ENCODE assay signal across 8 cellular contexts in genomic region chr16:66427036-66427446, GRCh38. TPM values are rescaled to one million over a fixed set of nuclear protein-coding genes. Genes with fewer than 3 reads are reported as not detected.
A peak's percentile ranks its signal among the peaks of the same experiment; 100 is the strongest.
DNase-seq lines count a peak whose midpoint lies in the region; ATAC-seq and TF ChIP-seq lines count a peak whose summit lies in the region.

Gene BEAN1 (plus strand): TSS chr16:66427295. CDS start chr16:66437677, 10,382 bp downstream.

- peak within 1 kb of the TSS; percentile 34 for H3K4me3 Mint-ChIP-seq in activated CD4-positive, alpha-beta T cell treated with anti-CD3 and anti-CD28 coated beads for 36 hours
- H3K4me3 Mint-ChIP-seq in activated CD4-positive, alpha-beta T cell treated with anti-CD3 and anti-CD28 coated beads, Interleukin-2, amount 10 ng/mL, durations not matched to agents 7 days and 5 days = no peak within 1 kb of the TSS

- POLR2A ChIA-PET in activated CD4-positive, alpha-beta T cell treated with anti-CD3 and anti-CD28 coated beads for 36 hours (lab: Charles Lee) = no interaction called here
- POLR2A ChIA-PET in activated CD4-positive, alpha-beta T cell treated with anti-CD3 and anti-CD28 coated beads, Interleukin-2, amount 10 ng/mL, durations not matched to agents 7 days and 5 days (lab: Charles Lee) = no interaction called here

- H3K4me1 ChIP-seq in adipocyte (ENCODE audit: control insufficient read depth, insufficient read depth, low read length) (peaks cover 9% of the 10 kb centered on the region), iPS-20b (ENCODE audit: insufficient read depth, low read length) (peaks cover 4% of the 10 kb centered on the region; the same call in 1 of the 2 replicates), stomach (peaks cover 18 to 29% (median 23%) of the 10 kb centered on the region in 4 donors)

- CTCF ChIA-PET in activated CD4-positive, alpha-beta T cell treated with anti-CD3 and anti-CD28 coated beads for 36 hours (lab: Charles Lee) = no interaction called here
- CTCF ChIA-PET in activated CD4-positive, alpha-beta T cell treated with anti-CD3 and anti-CD28 coated beads, Interleukin-2, amount 10 ng/mL, durations not matched to agents 7 days and 5 days (lab: Charles Lee) = interaction anchor here (1.1 kb wide), 1 partner anchor 10 kb away, joined by 3 read pairs; no protein-coding TSS in a partner anchor

- WGBS in stomach, 5 donors = 0 to 1% (median 0%) methylated on average over 6 to 66 of the region's 66 CpGs; no CpG with 5 or more reads in 1 of the 5 donors

- TF ChIP-seq CTCF in stomach (IDR thresholded peaks at IDR 0.05) = no peak

- no peak for TF ChIP-seq EP300 in stomach (IDR thresholded peaks at IDR 0.05)

- H3K27me3 Mint-ChIP-seq in activated CD4-positive, alpha-beta T cell treated with anti-CD3 and anti-CD28 coated beads for 36 hours = peaks cover 43% of the 10 kb centered on the region
- H3K27me3 Mint-ChIP-seq in activated CD4-positive, alpha-beta T cell treated with anti-CD3 and anti-CD28 coated beads, Interleukin-2, amount 10 ng/mL, durations not matched to agents 7 days and 5 days = peaks cover 76% of the 10 kb centered on the region

- peak within 1 kb of the TSS; percentile 40 for H3K9ac ChIP-seq in adipocyte (ENCODE audit: low read length)
- H3K9ac ChIP-seq in iPS-20b (ENCODE audit: low read depth, low read length) = no peak within 1 kb of the TSS

- no peaks in the 10 kb centered on the region for H3K9me3 Mint-ChIP-seq in activated CD4-positive, alpha-beta T cell treated with anti-CD3 and anti-CD28 coated beads for 36 hours (ENCODE audit: low read depth)
- no peaks in the 10 kb centered on the region for H3K9me3 Mint-ChIP-seq in activated CD4-positive, alpha-beta T cell treated with anti-CD3 and anti-CD28 coated beads, Interleukin-2, amount 10 ng/mL, durations not matched to agents 7 days and 5 days

- TF ChIP-seq POLR2A in stomach (IDR thresholded peaks at IDR 0.05) = no peak

- intact Hi-C loops in activated CD4-positive, alpha-beta T cell treated with anti-CD3 and anti-CD28 coated beads for 36 hours (cut with DNase I, micrococcal nuclease) = no loop called here
- intact Hi-C loops in stomach (cut with DNase I; ENCODE audit: low total_unique reads) = no loop called here

- DNase-seq in activated CD4-positive, alpha-beta T cell treated with anti-CD3 and anti-CD28 coated beads for 36 hours = no peak
- DNase-seq in activated CD4-positive, alpha-beta T cell treated with anti-CD3 and anti-CD28 coated beads, Interleukin-2, amount 10 ng/mL, durations not matched to agents 7 days and 5 days = no peak
- DNase-seq in adipocyte (ENCODE audit: low read depth) (peak; percentile 71), stomach (no peak), GM19240 (ENCODE audit: insufficient read length, low spot score) (no peak)

- H3K4me1 Mint-ChIP-seq in activated CD4-positive, alpha-beta T cell treated with anti-CD3 and anti-CD28 coated beads for 36 hours = no peaks in the 10 kb centered on the region
- no peaks in the 10 kb centered on the region for H3K4me1 Mint-ChIP-seq in activated CD4-positive, alpha-beta T cell treated with anti-CD3 and anti-CD28 coated beads, Interleukin-2, amount 10 ng/mL, durations not matched to agents 7 days and 5 days

- H3K4me3 ChIP-seq in adipocyte (ENCODE audit: low read length) (peak within 1 kb of the TSS; percentile 65), iPS-20b (ENCODE audit: low read length) (peak within 1 kb of the TSS; percentile 62), stomach (peak within 1 kb of the TSS; percentile 45 to 67 (median 53))

- no peaks in the 10 kb centered on the region for H3K36me3 Mint-ChIP-seq in activated CD4-positive, alpha-beta T cell treated with anti-CD3 and anti-CD28 coated beads for 36 hours (ENCODE audit: low read depth)
- H3K36me3 Mint-ChIP-seq in activated CD4-positive, alpha-beta T cell treated with anti-CD3 and anti-CD28 coated beads, Interleukin-2, amount 10 ng/mL, durations not matched to agents 7 days and 5 days (ENCODE audit: low read depth) = no peaks in the 10 kb centered on the region

- no peaks in the 10 kb centered on the region for H3K36me3 ChIP-seq in adipocyte (ENCODE audit: control insufficient read depth, insufficient read depth, low read length, severe bottlenecking)
- no peaks in the 10 kb centered on the region for H3K36me3 ChIP-seq in iPS-20b (ENCODE audit: insufficient read depth, low read depth, low read length)
- no peaks in the 10 kb centered on the region for H3K36me3 ChIP-seq in stomach

- H3K27me3 ChIP-seq in adipocyte (replicated peaks; ENCODE audit: control insufficient read depth, insufficient read depth, low read length) (peaks cover 10% of the 10 kb centered on the region), iPS-20b (ENCODE audit: insufficient read depth, low read length) (peaks cover 91% of the 10 kb centered on the region), stomach (peaks cover 15 to 87% (median 40%) of the 10 kb centered on the region in 3 donors)

- H3K27ac ChIP-seq in iPS-20b (ENCODE audit: low read length) (no peak within 1 kb of the TSS), stomach (no peak within 1 kb of the TSS)

- no peak within 1 kb of the TSS for H3K27ac Mint-ChIP-seq in activated CD4-positive, alpha-beta T cell treated with anti-CD3 and anti-CD28 coated beads for 36 hours
- no peak within 1 kb of the TSS for H3K27ac Mint-ChIP-seq in activated CD4-positive, alpha-beta T cell treated with anti-CD3 and anti-CD28 coated beads, Interleukin-2, amount 10 ng/mL, durations not matched to agents 7 days and 5 days

- peak; percentile 34 for ATAC-seq in activated CD4-positive, alpha-beta T cell treated with anti-CD3 and anti-CD28 coated beads for 36 hours
- no peak for ATAC-seq in HG03521 (IDR thresholded peaks at IDR 0.05; ENCODE audit: unreplicated experiment)
- ATAC-seq in GM18520 (IDR thresholded peaks at IDR 0.05; ENCODE audit: unreplicated experiment) = no peak

- H3K9me3 ChIP-seq in adipocyte (ENCODE audit: control insufficient read depth, low read length) (no peaks in the 10 kb centered on the region), iPS-20b (ENCODE audit: insufficient read depth, low read depth, low read length) (no peaks in the 10 kb centered on the region), stomach (no peaks in the 10 kb centered on the region)

RNA-seq across cellular contexts. Expression of gene BEAN1, which starts in this region (rescaled TPM):
- not detected for total RNA-seq in activated CD4-positive, alpha-beta T cell treated with anti-CD3 and anti-CD28 coated beads for 36 hours
- total RNA-seq in activated CD4-positive, alpha-beta T cell treated with anti-CD3 and anti-CD28 coated beads, Interleukin-2, amount 10 ng/mL, durations not matched to agents 7 days and 5 days = not detected
- total RNA-seq in stomach = under 1 TPM in 1 of 5 donors, not detected in 4; 0.55 TPM
- 1 to 10 TPM in 1 of 3 donors, under 1 TPM in 1, not detected in 1; 0.40 to 3.7 TPM for polyA plus RNA-seq in stomach

Comparison
In these comparisons a context has a peak if more than half of its experiments do, and no peak if none do; other contexts are left out.
1. Peak in ATAC-seq in activated CD4-positive, alpha-beta T cell treated with anti-CD3 and anti-CD28 coated beads for 36 hours; RNA of the gene not detected or under 1 TPM.